In the genomic region with DNA sequence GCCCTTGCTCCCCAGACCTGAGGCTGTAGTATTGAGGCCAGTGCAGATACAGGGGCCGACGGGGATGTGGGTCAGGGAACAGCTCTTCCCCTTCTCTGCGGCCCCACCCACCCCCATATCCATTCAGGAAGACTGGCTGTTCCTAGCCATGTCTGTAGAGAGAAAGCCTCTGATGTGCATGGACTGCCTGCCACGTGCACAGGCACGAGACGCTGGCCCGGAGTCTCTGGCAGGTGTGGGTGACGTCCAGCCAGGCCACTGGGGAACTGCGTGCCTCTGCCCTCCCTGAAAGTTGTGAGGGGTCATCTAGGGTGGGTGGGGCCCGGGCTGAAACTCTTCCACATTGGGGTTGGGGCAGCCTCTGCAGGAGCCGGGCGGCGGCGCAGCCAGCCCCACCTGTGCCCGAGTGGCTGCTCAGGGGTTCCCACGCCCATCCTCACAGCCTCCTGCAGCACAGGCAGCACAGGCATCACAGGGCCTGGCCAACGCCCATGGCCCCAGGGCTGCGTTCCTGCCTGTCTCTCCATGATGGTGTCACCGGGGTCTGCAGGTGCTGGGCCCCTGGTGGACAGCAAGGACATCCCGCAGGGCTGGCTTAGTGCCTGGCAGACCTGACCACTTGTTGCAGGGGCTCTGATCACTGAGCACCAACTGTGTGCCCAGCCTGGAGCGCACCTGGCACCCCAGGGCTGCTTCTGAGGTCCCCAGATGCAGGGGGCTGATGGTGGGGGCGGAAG, we compare ENCODE assay signal across 1 cellular context.
TF ChIP-seq lines count a peak whose summit lies in the region.

No MANE protein-coding gene starts in this region.

TF ChIP-seq in HCT116, 20 proteins besides CTCF, POLR2A, EP300 and RAD21 (continued from another document):
- TF ChIP-seq, protein P1, sequence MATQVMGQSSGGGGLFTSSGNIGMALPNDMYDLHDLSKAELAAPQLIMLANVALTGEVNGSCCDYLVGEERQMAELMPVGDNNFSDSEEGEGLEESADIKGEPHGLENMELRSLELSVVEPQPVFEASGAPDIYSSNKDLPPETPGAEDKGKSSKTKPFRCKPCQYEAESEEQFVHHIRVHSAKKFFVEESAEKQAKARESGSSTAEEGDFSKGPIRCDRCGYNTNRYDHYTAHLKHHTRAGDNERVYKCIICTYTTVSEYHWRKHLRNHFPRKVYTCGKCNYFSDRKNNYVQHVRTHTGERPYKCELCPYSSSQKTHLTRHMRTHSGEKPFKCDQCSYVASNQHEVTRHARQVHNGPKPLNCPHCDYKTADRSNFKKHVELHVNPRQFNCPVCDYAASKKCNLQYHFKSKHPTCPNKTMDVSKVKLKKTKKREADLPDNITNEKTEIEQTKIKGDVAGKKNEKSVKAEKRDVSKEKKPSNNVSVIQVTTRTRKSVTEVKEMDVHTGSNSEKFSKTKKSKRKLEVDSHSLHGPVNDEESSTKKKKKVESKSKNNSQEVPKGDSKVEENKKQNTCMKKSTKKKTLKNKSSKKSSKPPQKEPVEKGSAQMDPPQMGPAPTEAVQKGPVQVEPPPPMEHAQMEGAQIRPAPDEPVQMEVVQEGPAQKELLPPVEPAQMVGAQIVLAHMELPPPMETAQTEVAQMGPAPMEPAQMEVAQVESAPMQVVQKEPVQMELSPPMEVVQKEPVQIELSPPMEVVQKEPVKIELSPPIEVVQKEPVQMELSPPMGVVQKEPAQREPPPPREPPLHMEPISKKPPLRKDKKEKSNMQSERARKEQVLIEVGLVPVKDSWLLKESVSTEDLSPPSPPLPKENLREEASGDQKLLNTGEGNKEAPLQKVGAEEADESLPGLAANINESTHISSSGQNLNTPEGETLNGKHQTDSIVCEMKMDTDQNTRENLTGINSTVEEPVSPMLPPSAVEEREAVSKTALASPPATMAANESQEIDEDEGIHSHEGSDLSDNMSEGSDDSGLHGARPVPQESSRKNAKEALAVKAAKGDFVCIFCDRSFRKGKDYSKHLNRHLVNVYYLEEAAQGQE (IDR thresholded peaks at IDR 0.05; ENCODE audit: low read depth), result no peak
- TF ChIP-seq CEBPB (IDR thresholded peaks at IDR 0.05; ENCODE audit: low read depth) (no peak), SIN3A (IDR thresholded peaks at IDR 0.05; ENCODE audit: low read depth) (no peak), EGR1 (IDR thresholded peaks at IDR 0.05; ENCODE audit: low read depth) (no peak)
